ENCODE assay signal across 1 cellular context in the genomic region with DNA sequence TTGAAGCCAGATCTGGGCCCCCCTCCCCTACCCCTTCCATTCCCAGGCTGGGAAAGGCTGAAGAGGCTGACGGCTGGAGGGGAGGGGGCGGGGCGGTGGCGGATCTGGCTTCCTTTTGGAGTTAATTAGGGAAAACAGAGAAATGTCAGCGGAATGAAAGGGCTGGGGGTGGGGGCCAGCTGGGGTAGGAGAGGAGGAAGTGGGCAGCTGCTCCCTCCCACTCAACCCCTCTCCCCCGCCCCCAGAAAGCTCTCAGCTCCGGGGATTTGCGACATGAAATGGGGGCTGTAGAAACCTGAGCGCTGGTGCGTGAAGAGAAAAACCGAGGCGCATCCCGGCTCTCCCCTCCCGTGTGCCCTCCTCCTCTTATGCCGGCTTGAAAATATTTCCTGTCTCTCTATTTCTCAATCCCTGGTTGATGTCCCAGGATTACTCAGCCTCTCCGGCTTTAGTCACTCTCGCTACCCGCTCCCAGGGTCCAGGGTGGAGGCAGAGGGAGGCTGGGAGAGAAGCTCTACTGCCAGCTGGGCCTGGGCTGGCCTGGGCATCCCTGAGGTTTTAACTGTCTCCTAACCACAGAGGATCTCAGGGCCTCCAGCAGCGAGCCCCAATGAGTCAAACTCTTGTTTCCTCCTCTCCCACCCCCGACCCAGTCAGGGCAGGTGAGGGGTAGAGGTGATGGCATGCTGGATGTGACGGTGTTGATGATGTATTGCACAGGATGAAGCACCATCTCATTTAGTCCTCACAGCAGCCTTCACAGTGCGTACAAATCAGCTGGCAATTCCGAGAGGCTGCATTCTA.
A peak's percentile ranks its signal among the peaks of the same experiment; 100 is the strongest.
TF ChIP-seq lines count a peak whose summit lies in the region.

No MANE protein-coding gene starts in this region.

TF ChIP-seq in PFSK-1, 5 proteins besides CTCF, POLR2A, EP300 and RAD21 (continued from another document):
- TF ChIP-seq, protein P1, sequence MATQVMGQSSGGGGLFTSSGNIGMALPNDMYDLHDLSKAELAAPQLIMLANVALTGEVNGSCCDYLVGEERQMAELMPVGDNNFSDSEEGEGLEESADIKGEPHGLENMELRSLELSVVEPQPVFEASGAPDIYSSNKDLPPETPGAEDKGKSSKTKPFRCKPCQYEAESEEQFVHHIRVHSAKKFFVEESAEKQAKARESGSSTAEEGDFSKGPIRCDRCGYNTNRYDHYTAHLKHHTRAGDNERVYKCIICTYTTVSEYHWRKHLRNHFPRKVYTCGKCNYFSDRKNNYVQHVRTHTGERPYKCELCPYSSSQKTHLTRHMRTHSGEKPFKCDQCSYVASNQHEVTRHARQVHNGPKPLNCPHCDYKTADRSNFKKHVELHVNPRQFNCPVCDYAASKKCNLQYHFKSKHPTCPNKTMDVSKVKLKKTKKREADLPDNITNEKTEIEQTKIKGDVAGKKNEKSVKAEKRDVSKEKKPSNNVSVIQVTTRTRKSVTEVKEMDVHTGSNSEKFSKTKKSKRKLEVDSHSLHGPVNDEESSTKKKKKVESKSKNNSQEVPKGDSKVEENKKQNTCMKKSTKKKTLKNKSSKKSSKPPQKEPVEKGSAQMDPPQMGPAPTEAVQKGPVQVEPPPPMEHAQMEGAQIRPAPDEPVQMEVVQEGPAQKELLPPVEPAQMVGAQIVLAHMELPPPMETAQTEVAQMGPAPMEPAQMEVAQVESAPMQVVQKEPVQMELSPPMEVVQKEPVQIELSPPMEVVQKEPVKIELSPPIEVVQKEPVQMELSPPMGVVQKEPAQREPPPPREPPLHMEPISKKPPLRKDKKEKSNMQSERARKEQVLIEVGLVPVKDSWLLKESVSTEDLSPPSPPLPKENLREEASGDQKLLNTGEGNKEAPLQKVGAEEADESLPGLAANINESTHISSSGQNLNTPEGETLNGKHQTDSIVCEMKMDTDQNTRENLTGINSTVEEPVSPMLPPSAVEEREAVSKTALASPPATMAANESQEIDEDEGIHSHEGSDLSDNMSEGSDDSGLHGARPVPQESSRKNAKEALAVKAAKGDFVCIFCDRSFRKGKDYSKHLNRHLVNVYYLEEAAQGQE (IDR thresholded peaks at IDR 0.05; ENCODE audit: insufficient read depth in 1 of 2, low read depth in 2 of 2, low read length in 2 of 2) = peak in 1 of 2 experiments; percentile 27; a peak in 1 of 4 replicates
- TF ChIP-seq TAF1 (IDR thresholded peaks at IDR 0.05; ENCODE audit: borderline replicate concordance, insufficient read depth, low read length) = no peak
TF ChIP-seq in PFSK-1: peak in this region for 2.
